8 cellular contexts compared by ENCODE assay signal in the genomic region with DNA sequence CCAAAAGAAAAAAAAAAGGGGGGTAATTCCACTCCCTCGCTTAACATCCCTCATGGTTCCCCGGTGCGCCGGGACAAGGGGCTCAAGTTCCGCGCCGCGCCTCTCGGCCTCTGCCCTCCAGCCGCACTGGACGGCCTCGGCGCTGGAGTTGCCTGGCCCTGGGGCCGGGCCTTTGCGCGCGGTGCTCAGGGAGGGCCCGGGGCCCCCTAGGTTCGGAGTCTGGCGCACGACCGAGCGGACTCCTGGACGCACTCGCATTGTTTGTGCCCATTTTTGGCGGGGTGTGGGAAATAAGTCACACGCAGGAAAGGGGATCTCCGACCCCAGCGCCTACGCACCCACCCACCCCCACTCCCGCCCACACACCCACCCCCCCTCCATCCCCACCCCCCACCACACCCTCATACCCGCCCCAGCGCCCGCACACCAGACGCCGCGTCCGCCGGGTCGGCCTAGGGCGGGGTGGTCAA. TPM values are rescaled to one million over a fixed set of nuclear protein-coding genes. Genes with fewer than 3 reads are reported as not detected.
DNase-seq lines count a peak whose midpoint lies in the region; ATAC-seq and TF ChIP-seq lines count a peak whose summit lies in the region.

No MANE protein-coding gene starts in this region.

- intact Hi-C loops in lower leg skin (cut with DNase I; ENCODE audit: low total_unique reads) = no loop called here

- no peak for DNase-seq in AG10803 (ENCODE audit: low read depth)
- peak; percentile 68 for DNase-seq in RPMI8226
- peak; percentile 20 for DNase-seq in choroid plexus epithelial cell (ENCODE audit: low read depth)
- DNase-seq in lower leg skin (ENCODE audit: low spot score in 2 of 2) = peak in 1 of 2 donors; percentile 90
- DNase-seq in NCI-H2107 (lab: John Stamatoyannopoulos, UW) = no peak

- peak; percentile 17 for ATAC-seq in GM18520 (IDR thresholded peaks at IDR 0.05; ENCODE audit: unreplicated experiment)
- peak; percentile 0 for ATAC-seq in HG03060 (IDR thresholded peaks at IDR 0.05; ENCODE audit: low read depth, unreplicated experiment)

- WGBS in lower leg skin, 2 donors = 0% methylated on average over 30 to 35 of the region's 41 CpGs
- under 1% methylated on average over 41 of the region's 41 CpGs for WGBS in thymus

- H3K9me3 ChIP-seq in thymus (ENCODE audit: control insufficient read depth) = no peaks in the 10 kb centered on the region

- H3K27me3 ChIP-seq in thymus (ENCODE audit: control insufficient read depth, insufficient read depth) = no peaks in the 10 kb centered on the region

- peaks cover 14% of the 10 kb centered on the region for H3K4me1 ChIP-seq in thymus (ENCODE audit: control insufficient read depth, insufficient read depth, low read length)

- TF ChIP-seq CTCF in AG10803 (conservative IDR thresholded peaks at IDR 0.05; ENCODE audit: low read length) (no peak), choroid plexus epithelial cell (conservative IDR thresholded peaks at IDR 0.05; ENCODE audit: low read depth, low read length) (no peak), lower leg skin (IDR thresholded peaks at IDR 0.05) (no peak)

- peaks cover 66% of the 10 kb centered on the region for H3K36me3 ChIP-seq in thymus (ENCODE audit: control insufficient read depth, insufficient read depth)

- H3K4me3 ChIP-seq in AG10803 (ENCODE audit: low read length) = peak overlapping the region; percentile 100
- H3K4me3 ChIP-seq in choroid plexus epithelial cell (ENCODE audit: low read depth, low read length) = peak overlapping the region; percentile 83
- H3K4me3 ChIP-seq in lower leg skin (ENCODE audit: low read depth, poor library complexity, severe bottlenecking) = peak overlapping the region; percentile 100
- H3K4me3 ChIP-seq in thymus (ENCODE audit: low read length) = peak overlapping the region; percentile 75

- H3K27ac ChIP-seq in thymus (ENCODE audit: low read depth) = peak overlapping the region; percentile 80

- no peak for TF ChIP-seq POLR2A in lower leg skin (IDR thresholded peaks at IDR 0.05)

RNA-seq across cellular contexts. Expression of gene MED22, which starts 0.4 kb away (rescaled TPM):
- total RNA-seq in lower leg skin = 10 to 100 TPM; 12.3 to 31.1 (median 26.9) TPM
- polyA plus RNA-seq in thymus = 13.6 TPM

RNA-seq across cellular contexts. Expression of gene RPL7A, which starts 0.5 kb away (rescaled TPM):
- total RNA-seq in lower leg skin = 1,000 to 10,000 TPM; 2,005 to 2,991 (median 2,631) TPM
- 3,092 TPM for polyA plus RNA-seq in thymus

RNA-seq across cellular contexts. Expression of gene SURF1, which starts 8.7 kb away (rescaled TPM):
- total RNA-seq in lower leg skin = 10 to 100 TPM; 20.1 to 54.3 (median 36.3) TPM
- 84.0 TPM for polyA plus RNA-seq in thymus

RNA-seq across cellular contexts. Expression of gene SURF2, which starts 8.8 kb away (rescaled TPM):
- total RNA-seq in lower leg skin = 10 to 100 TPM; 31.2 to 40.7 (median 35.4) TPM
- polyA plus RNA-seq in thymus = 34.0 TPM

RNA-seq across cellular contexts. Expression of gene SURF6, which starts 11.6 kb away (rescaled TPM):
- 10 to 100 TPM; 21.7 to 37.4 (median 27.4) TPM for total RNA-seq in lower leg skin
- polyA plus RNA-seq in thymus = 17.2 TPM

Comparison
In these comparisons a context has a peak if more than half of its experiments do, and no peak if none do; other contexts are left out.
1. DNase-seq: peak in RPMI8226 (single experiment) and choroid plexus epithelial cell (single experiment); none in AG10803 (single experiment) and NCI-H2107 (single experiment).
2. Peak in every context shown above with its lines, with median percentiles within 50 percentile points of each other: H3K4me3 ChIP-seq.